1 cellular context compared by ENCODE assay signal in genomic region chr18:12947355-12948054, GRCh38.
TF ChIP-seq lines count a peak whose summit lies in the region.

TSS of gene SEH1L (plus strand) at chr18:12948011. CDS start at chr18:12948122, 111 bp downstream.

TF ChIP-seq in K562, 482 proteins besides CTCF, POLR2A, EP300 and RAD21 (continued from another document and continues in another):
- TF ChIP-seq ZNF740 (CRISPR knock-in tag; IDR thresholded peaks at IDR 0.05) (peak; percentile 62; the same call in 1 of the 2 replicates), ZNF740 (tag; IDR thresholded peaks at IDR 0.05) (no peak), MXI1 (IDR thresholded peaks at IDR 0.05; ENCODE audit: low read depth, low read length) (0 out of 2 replicates have a peak, but pooled peaks have one; percentile 25), POLR2G (IDR thresholded peaks at IDR 0.05; ENCODE audit: low read depth, low read length) (no peak), TAF7 (tag; IDR thresholded peaks at IDR 0.05) (no peak), ID3 (CRISPR knock-in tag; IDR thresholded peaks at IDR 0.05) (no peak), ID3 (tag; IDR thresholded peaks at IDR 0.05) (no peak), ZNF830 (CRISPR knock-in tag; IDR thresholded peaks at IDR 0.05) (0 out of 2 replicates have a peak, but pooled peaks have one; percentile 58), ZNF41 (CRISPR knock-in tag; conservative IDR thresholded peaks at IDR 0.05) (no peak), AFF4 (CRISPR knock-in tag; IDR thresholded peaks at IDR 0.05) (no peak), ZFP30 (CRISPR knock-in tag; IDR thresholded peaks at IDR 0.05; ENCODE audit: borderline replicate concordance) (no peak), ZNF778 (CRISPR knock-in tag; IDR thresholded peaks at IDR 0.05) (no peak), NONO (IDR thresholded peaks at IDR 0.05; ENCODE audit: low read depth in 2 of 2, low read length in 1 of 2) (no peak), CHD1 (IDR thresholded peaks at IDR 0.05; ENCODE audit: low read length) (no peak), ATF1 (CRISPR knock-in tag; IDR thresholded peaks at IDR 0.05) (no peak), ATF1 (tag; IDR thresholded peaks at IDR 0.05) (peak; percentile 40; the same call in 1 of the 2 replicates), TFAM (CRISPR knock-in tag; conservative IDR thresholded peaks at IDR 0.05) (no peak), RNF2 (IDR thresholded peaks at IDR 0.05) (0 out of 2 replicates have a peak, but pooled peaks have one; percentile 7), ERF (CRISPR knock-in tag; IDR thresholded peaks at IDR 0.05) (no peak), ZNF280B (CRISPR knock-in tag; IDR thresholded peaks at IDR 0.05) (no peak), SAP30 (IDR thresholded peaks at IDR 0.05; ENCODE audit: borderline replicate concordance, insufficient read depth, low read depth, low read length, poor library complexity, severe bottlenecking) (peak; percentile 10), CUX1 (CRISPR knock-in tag; IDR thresholded peaks at IDR 0.05) (no peak), HDAC3 (IDR thresholded peaks at IDR 0.05; ENCODE audit: borderline replicate concordance, partially characterized antibody) (no peak), ZNF316 (IDR thresholded peaks at IDR 0.05) (no peak), GATA2 (CRISPR knock-in tag; IDR thresholded peaks at IDR 0.05) (no peak), CEBPB (tag; IDR thresholded peaks at IDR 0.05) (no peak), CBX3 (IDR thresholded peaks at IDR 0.05; ENCODE audit: borderline replicate concordance in 1 of 2, low read length in 2 of 2) (no peak), FIP1L1 (IDR thresholded peaks at IDR 0.05; ENCODE audit: low read depth, low read length, poor library complexity, severe bottlenecking) (no peak), BMI1 (IDR thresholded peaks at IDR 0.05; ENCODE audit: low read length) (no peak), ESRRA (IDR thresholded peaks at IDR 0.05; ENCODE audit: borderline replicate concordance, low read depth) (no peak), TGIF2 (CRISPR knock-in tag; IDR thresholded peaks at IDR 0.05) (no peak), KDM1A (IDR thresholded peaks at IDR 0.05) (no peak), CREB3 (tag; conservative IDR thresholded peaks at IDR 0.05; ENCODE audit: low read depth) (no peak), SUPT5H (IDR thresholded peaks at IDR 0.05) (peak; percentile 87), ATF7 (IDR thresholded peaks at IDR 0.05) (no peak), ZNF263 (CRISPR knock-in tag; IDR thresholded peaks at IDR 0.05; ENCODE audit: borderline replicate concordance) (peak; percentile 31; the same call in 1 of the 2 replicates), TFE3 (CRISPR knock-in tag; IDR thresholded peaks at IDR 0.05) (no peak), KLF10 (CRISPR knock-in tag; IDR thresholded peaks at IDR 0.05) (no peak), CC2D1A (IDR thresholded peaks at IDR 0.05) (no peak), ARID4B (CRISPR knock-in tag; IDR thresholded peaks at IDR 0.05) (no peak; the same call in 1 of the 2 replicates), THRB (CRISPR knock-in tag; conservative IDR thresholded peaks at IDR 0.05) (no peak), BRF1 (IDR thresholded peaks at IDR 0.05; ENCODE audit: borderline replicate concordance, extremely low read depth, insufficient read length) (no peak), HNRNPH1 (optimal IDR thresholded peaks at IDR 0.05; ENCODE audit: low read depth, low read length) (no peak), NFATC3 (IDR thresholded peaks at IDR 0.05) (peak; percentile 89; the same call in 1 of the 2 replicates)
